In the genomic region with DNA sequence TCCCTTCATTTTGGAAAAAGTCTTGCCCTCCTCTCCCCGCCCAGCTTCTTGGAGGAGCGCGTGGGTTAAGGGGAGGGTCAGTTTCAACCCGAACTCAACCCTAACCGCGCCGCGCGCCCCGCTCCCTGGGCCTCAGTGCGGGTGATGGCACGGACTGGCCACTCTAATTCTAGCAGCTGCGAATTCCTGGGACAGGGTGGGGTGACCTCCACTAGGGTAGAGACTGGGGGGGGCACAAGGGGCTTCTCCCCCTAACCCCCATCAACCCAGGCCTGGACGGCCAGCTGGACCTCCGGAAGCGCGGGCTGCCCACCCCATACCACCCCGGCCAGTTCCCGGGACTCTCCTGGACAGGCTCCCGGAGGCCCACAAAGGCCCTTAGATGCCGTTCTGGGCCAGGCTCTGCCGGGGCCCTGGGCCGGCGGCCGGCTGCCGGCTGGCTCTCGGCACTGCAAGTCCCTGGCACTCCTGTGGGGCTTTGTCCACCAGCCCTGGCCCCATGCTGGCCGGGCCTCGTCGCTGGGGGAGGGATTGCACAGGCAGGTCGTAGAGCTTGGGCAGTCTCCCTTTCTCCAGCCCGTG, we compare ENCODE assay signal across 10 cellular contexts. TPM values are rescaled to one million over a fixed set of nuclear protein-coding genes. Genes with fewer than 3 reads are reported as not detected.
DNase-seq lines count a peak whose midpoint lies in the region; ATAC-seq, FAIRE-seq and TF ChIP-seq lines count a peak whose summit lies in the region.
"Had no signal": no experiment of that assay in that cellular context is flagged by ENCODE, and none has a peak within 500 bp of the region (broad histone marks: within the 10 kb centered on the region; RNA-seq: fewer than 3 reads in every experiment).

No MANE protein-coding gene starts in this region.

- H3K4me3 ChIP-seq in astrocyte (ENCODE audit: insufficient read depth, low read depth, low read length), result peak overlapping the region; percentile 23
- peak overlapping the region; percentile 20; the same call in 1 of the 2 replicates for H3K4me3 ChIP-seq in iPS DF 6.9 (ENCODE audit: low read length)
- peak overlapping the region; percentile 42 to 64 (median 56) for H3K4me3 ChIP-seq in sigmoid colon
- H3K4me3 ChIP-seq in transverse colon, result peak overlapping the region in 2 of 4 donors; percentile 44 to 51

- TF ChIP-seq CTCF in astrocyte (IDR thresholded peaks at IDR 0.05; ENCODE audit: insufficient read depth, low read depth, low read length) (no peak), sigmoid colon (IDR thresholded peaks at IDR 0.05) (peak in 1 of 4 experiments; percentile 3), transverse colon (IDR thresholded peaks at IDR 0.05) (no peak)

- intact Hi-C loops in sigmoid colon (cut with DNase I) (loop anchor here (5.0 kb wide), 1 partner anchor 359 kb away; no protein-coding TSS in a partner anchor), transverse colon (cut with DNase I; ENCODE audit: low total_unique reads) (loop anchor here (5.0 to 10.0 kb wide), 3 partner anchors 74 to 366 kb away; no protein-coding TSS in a partner anchor)

- H3K9me3 Mint-ChIP-seq in astrocyte (ENCODE audit: unreplicated experiment), result no peaks in the 10 kb centered on the region

- DNase-seq in GM12892 (ENCODE audit: insufficient read length), result no peak
- DNase-seq in astrocyte (ENCODE audit: low read depth), result no peak
- DNase-seq in iPS DF 6.9 (ENCODE audit: low read depth, low spot score), result no peak
- no peak for DNase-seq in sigmoid colon
- DNase-seq in transverse colon, result no peak
- DNase-seq in NOMO-1 treated with dmso at 0.1 percent for 144 hours (lab: John Stamatoyannopoulos, UW; ENCODE audit: unreplicated experiment), result no peak
- no peak for DNase-seq in kidney glomerular epithelial cell (lab: John Stamatoyannopoulos, UW)

- H3K4me3 Mint-ChIP-seq in astrocyte (ENCODE audit: unreplicated experiment), result no peak overlapping the region

- no peaks in the 10 kb centered on the region for H4K20me1 ChIP-seq in astrocyte (ENCODE audit: insufficient read depth, low read length)

- H3K27ac Mint-ChIP-seq in astrocyte (ENCODE audit: unreplicated experiment), result no peak overlapping the region

- ATAC-seq in HG03565 (IDR thresholded peaks at IDR 0.05; ENCODE audit: unreplicated experiment), result no peak

- H3K4me1 ChIP-seq in astrocyte (ENCODE audit: insufficient read depth, low read length) (peaks cover 3% of the 10 kb centered on the region), iPS DF 6.9 (ENCODE audit: control insufficient read depth, insufficient read depth, low read length) (no peaks in the 10 kb centered on the region), sigmoid colon (peaks cover 0 to 13% (median 10%) of the 10 kb centered on the region in 4 donors), transverse colon (peaks cover 0 to 14% (median 5%) of the 10 kb centered on the region in 4 donors)

- peak; percentile 27 for FAIRE-seq in GM12892 (lab: Jason Lieb, UNC)
- FAIRE-seq in astrocyte (lab: Jason Lieb, UNC), result no peak

- H3K9ac ChIP-seq in astrocyte (ENCODE audit: low read length), result no peak overlapping the region

- H2AFZ ChIP-seq in astrocyte (ENCODE audit: low read depth, low read length), result peak overlapping the region; percentile 73

- TF ChIP-seq EP300 in sigmoid colon (IDR thresholded peaks at IDR 0.05) (no peak), transverse colon (IDR thresholded peaks at IDR 0.05; ENCODE audit: low read depth) (no peak)

- peaks cover 3% of the 10 kb centered on the region for H3K36me3 Mint-ChIP-seq in astrocyte (ENCODE audit: low read depth, unreplicated experiment)

- H3K79me2 ChIP-seq in astrocyte (ENCODE audit: insufficient read depth, low read length), result no peaks in the 10 kb centered on the region

- H3K36me3 ChIP-seq in astrocyte (ENCODE audit: insufficient read depth, low read length) (no peaks in the 10 kb centered on the region), iPS DF 6.9 (ENCODE audit: control insufficient read depth, insufficient read depth, low read length) (no peaks in the 10 kb centered on the region), sigmoid colon (no peaks in the 10 kb centered on the region), transverse colon (no peaks in the 10 kb centered on the region)

- TF ChIP-seq POLR2A in GM12892 (IDR thresholded peaks at IDR 0.05; ENCODE audit: low read depth, low read length), result no peak
- TF ChIP-seq POLR2A in sigmoid colon (IDR thresholded peaks at IDR 0.05), result no peak
- TF ChIP-seq POLR2A in transverse colon (IDR thresholded peaks at IDR 0.05), result no peak

- WGBS in iPS DF 6.9 (ENCODE audit: insufficient coverage, insufficient read length), result no CpG with 5 or more reads among the region's 32 CpGs
- 39 to 47% methylated on average over 32 of the region's 32 CpGs for WGBS in sigmoid colon, 2 donors
- WGBS in transverse colon (ENCODE audit: low coverage in 1 of 2), 2 donors, result 49% methylated on average over 31 of the region's 32 CpGs; no CpG with 5 or more reads in 1 of the 2 donors

- H3K27ac ChIP-seq in astrocyte (ENCODE audit: low read depth, low read length), result no peak overlapping the region
- no peak overlapping the region for H3K27ac ChIP-seq in iPS DF 6.9 (ENCODE audit: low read length)
- H3K27ac ChIP-seq in sigmoid colon, result peak overlapping the region; percentile 67 to 76 (median 70)
- peak overlapping the region in 2 of 4 donors; percentile 23 to 50 for H3K27ac ChIP-seq in transverse colon

- H3K9me3 ChIP-seq in astrocyte (ENCODE audit: insufficient read depth, low read depth, low read length), result no peaks in the 10 kb centered on the region
- H3K9me3 ChIP-seq in iPS DF 6.9 (ENCODE audit: control insufficient read depth, insufficient read depth, low read length), result no peaks in the 10 kb centered on the region
- no peaks in the 10 kb centered on the region for H3K9me3 ChIP-seq in sigmoid colon
- H3K9me3 ChIP-seq in transverse colon, result no peaks in the 10 kb centered on the region

- H3K4me1 Mint-ChIP-seq in astrocyte (ENCODE audit: low read depth, unreplicated experiment), result peaks cover 4% of the 10 kb centered on the region

- peak overlapping the region; percentile 100 for H3K4me2 ChIP-seq in astrocyte (ENCODE audit: low read length)

- in situ Hi-C loops in transverse colon (cut with MboI; ENCODE audit: low pct_ligation_motif_present in 1 of 4, low pct_unique_long_range_greater_than_20kb in 1 of 4, low sequenced_read_pairs in 3 of 4), result loop anchor here (5.0 to 25.0 kb wide), 4 partner anchors 54 to 374 kb away; no protein-coding TSS in a partner anchor

- H3K27me3 ChIP-seq in astrocyte (ENCODE audit: insufficient read depth, low read length) (peaks cover 12% of the 10 kb centered on the region), iPS DF 6.9 (ENCODE audit: control insufficient read depth, insufficient read depth, low read length) (peaks cover 4% of the 10 kb centered on the region; the same call in 1 of the 2 replicates), sigmoid colon (no peaks in the 10 kb centered on the region), transverse colon (peaks cover 15% of the 10 kb centered on the region)

- peaks cover 55% of the 10 kb centered on the region for H3K27me3 Mint-ChIP-seq in astrocyte (ENCODE audit: low read depth, unreplicated experiment)

RNA-seq across cellular contexts. Expression of a gene that starts 7.2 kb away (rescaled TPM):
- polyA plus RNA-seq in GM12892 (2012; ENCODE audit: missing spikeins), result not detected
- total RNA-seq in astrocyte (0.25 and 0.31 TPM in 2 replicates), sigmoid colon (under 1 TPM in 2 of 4 donors, not detected in 2; under 0.01 to 0.28 TPM), transverse colon (under 1 TPM in 1 of 4 donors, not detected in 3; 0.16 TPM)
- under 1 TPM in 1 of 3 donors, not detected in 2; 0.10 TPM for polyA plus RNA-seq in sigmoid colon
- total RNA-seq: glomerular endothelial cell, RPMI7951 had no signal

Comparison
In these comparisons a context has a peak if more than half of its experiments do, and no peak if none do; other contexts are left out.
1. H3K27ac ChIP-seq: peak in sigmoid colon (4 of 4); none in astrocyte (single experiment) and iPS DF 6.9 (single experiment).